ENCODE assay signal across 9 cellular contexts in the genomic region with DNA sequence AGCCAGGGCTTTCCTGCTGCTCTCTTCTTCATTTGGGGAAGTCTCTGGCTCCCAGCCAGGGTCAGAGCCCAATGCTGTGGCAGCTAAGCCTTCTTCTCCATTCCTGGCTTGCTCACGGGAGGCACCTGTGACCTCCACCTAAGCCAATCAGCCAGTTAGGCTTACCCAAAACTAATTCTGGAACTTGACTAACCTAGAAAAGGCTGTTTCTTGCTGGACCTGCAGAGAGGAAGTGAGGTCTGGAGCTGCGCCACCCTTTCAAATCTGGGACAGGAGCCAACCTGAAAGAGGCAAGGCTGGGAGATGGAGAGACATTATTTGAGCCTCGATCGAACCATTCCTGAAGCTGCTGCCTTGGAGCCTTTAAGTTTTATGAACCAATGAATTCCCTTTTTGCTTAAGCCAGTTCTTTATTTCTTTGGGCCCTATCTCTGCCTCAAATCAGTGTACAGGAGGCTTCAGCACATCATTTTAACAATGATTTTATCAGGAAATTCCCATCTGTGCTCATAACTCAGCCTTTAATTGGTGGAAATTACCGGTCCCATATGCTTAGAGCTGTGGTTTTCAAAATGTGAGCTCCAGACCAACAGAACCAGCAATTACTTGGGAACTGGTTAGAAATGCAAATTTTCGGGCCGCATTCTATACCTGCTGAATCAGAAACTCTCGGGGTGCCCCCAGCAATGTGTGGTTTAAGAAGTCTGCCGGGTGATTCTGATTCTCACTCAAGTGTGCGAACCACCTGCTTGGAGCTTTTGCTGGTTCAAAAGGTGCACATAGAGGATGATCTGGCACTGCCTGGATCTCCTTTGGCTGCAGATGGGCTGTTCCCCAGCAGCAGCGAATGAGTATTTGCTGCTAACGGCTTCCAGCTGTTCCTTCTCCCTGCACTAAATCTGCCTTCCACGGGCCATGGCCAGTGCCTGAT. TPM values are rescaled to one million over a fixed set of nuclear protein-coding genes. Genes with fewer than 3 reads are reported as not detected.
DNase-seq lines count a peak whose midpoint lies in the region; ATAC-seq, FAIRE-seq and TF ChIP-seq lines count a peak whose summit lies in the region.
"Had no signal": no experiment of that assay in that cellular context is flagged by ENCODE, and none has a peak within 500 bp of the region (broad histone marks: within the 10 kb centered on the region; RNA-seq: fewer than 3 reads in every experiment).

No MANE protein-coding gene starts in this region.

- ATAC-seq in GM19463 (IDR thresholded peaks at IDR 0.05; ENCODE audit: unreplicated experiment) (peak; percentile 61), HG03457 (IDR thresholded peaks at IDR 0.05; ENCODE audit: unreplicated experiment) (peak; percentile 83), HG02623 (IDR thresholded peaks at IDR 0.05; ENCODE audit: unreplicated experiment) (no peak)

- no peaks in the 10 kb centered on the region for H3K36me3 Mint-ChIP-seq in astrocyte (ENCODE audit: low read depth, unreplicated experiment)

- no peaks in the 10 kb centered on the region for H3K9me3 ChIP-seq in astrocyte (ENCODE audit: insufficient read depth, low read depth, low read length)

- no peak for FAIRE-seq in astrocyte (lab: Jason Lieb, UNC)
- FAIRE-seq: islet of Langerhans had no signal

- H3K4me1 Mint-ChIP-seq in astrocyte (ENCODE audit: low read depth, unreplicated experiment): peaks cover 12% of the 10 kb centered on the region

- H2AFZ ChIP-seq in astrocyte (ENCODE audit: low read depth, low read length): no peak overlapping the region

- peaks cover 14% of the 10 kb centered on the region for H3K27me3 Mint-ChIP-seq in astrocyte (ENCODE audit: low read depth, unreplicated experiment)

- no peak overlapping the region for H3K27ac Mint-ChIP-seq in astrocyte (ENCODE audit: unreplicated experiment)

- TF ChIP-seq CTCF in C4-2B (conservative IDR thresholded peaks at IDR 0.05) (no peak), astrocyte (IDR thresholded peaks at IDR 0.05; ENCODE audit: insufficient read depth, low read depth, low read length) (no peak)

- no peaks in the 10 kb centered on the region for H4K20me1 ChIP-seq in astrocyte (ENCODE audit: insufficient read depth, low read length)

- no peaks in the 10 kb centered on the region for H3K79me2 ChIP-seq in astrocyte (ENCODE audit: insufficient read depth, low read length)

- no peak overlapping the region for H3K4me2 ChIP-seq in astrocyte (ENCODE audit: low read length)

- H3K27me3 ChIP-seq in astrocyte (ENCODE audit: insufficient read depth, low read length): peaks cover 3% of the 10 kb centered on the region

- H3K4me3 ChIP-seq in astrocyte (ENCODE audit: insufficient read depth, low read depth, low read length): no peak overlapping the region

- H3K36me3 ChIP-seq in astrocyte (ENCODE audit: insufficient read depth, low read length): no peaks in the 10 kb centered on the region

- H3K9ac ChIP-seq in astrocyte (ENCODE audit: low read length): no peak overlapping the region

- DNase-seq in astrocyte (ENCODE audit: low read depth) (peak; percentile 63), renal cortical epithelial cell (ENCODE audit: low read depth) (peak; percentile 36), HuH-7 (ENCODE audit: low spot score) (no peak), T-helper 9 cell (no peak)

- H3K4me3 Mint-ChIP-seq in astrocyte (ENCODE audit: unreplicated experiment): no peak overlapping the region

- no peaks in the 10 kb centered on the region for H3K9me3 Mint-ChIP-seq in astrocyte (ENCODE audit: unreplicated experiment)

- peaks cover 9% of the 10 kb centered on the region for H3K4me1 ChIP-seq in astrocyte (ENCODE audit: insufficient read depth, low read length)

- H3K27ac ChIP-seq in C4-2B (peak overlapping the region; percentile 20), astrocyte (ENCODE audit: low read depth, low read length) (no peak overlapping the region)

RNA-seq across cellular contexts. Expression of a gene that starts 35.9 kb away (rescaled TPM):
- total RNA-seq in astrocyte: 32.0 and 37.1 TPM in 2 replicates
- 20.5 and 54.1 TPM in 2 replicates for total RNA-seq in renal cortical epithelial cell

Comparison
In these comparisons a context has a peak if more than half of its experiments do, and no peak if none do; other contexts are left out.
1. DNase-seq: peak in astrocyte (single experiment) and renal cortical epithelial cell (single experiment); none in HuH-7 (single experiment) and T-helper 9 cell (single experiment).